ENCODE assay signal across 23 cellular contexts in genomic region chr7:156994417-156994816, GRCh38. TPM values are rescaled to one million over a fixed set of nuclear protein-coding genes. Genes with fewer than 3 reads are reported as not detected.
"Had no signal": no experiment of that assay in that cellular context is flagged by ENCODE, and none has a peak within 500 bp of the region (broad histone marks: within the 10 kb centered on the region; RNA-seq: fewer than 3 reads in every experiment).

No MANE protein-coding gene starts in this region.

- H3K36me3 Mint-ChIP-seq: activated naive CD4-positive, alpha-beta T cell treated with anti-CD3 and anti-CD28 coated beads, Interleukin-2, amount 10 ng/mL, durations not matched to agents 7 days and 5 days; activated naive CD8-positive, alpha-beta T cell treated with anti-CD3 and anti-CD28 coated beads, Interleukin-2, amount 10 ng/mL, durations not matched to agents 7 days and 5 days had no signal

- H3K36me3 ChIP-seq: adrenal gland, breast epithelium, WERI-Rb-1 had no signal

- DNase-seq: activated CD4-positive, alpha-beta T cell treated with anti-CD3 and anti-CD28 coated beads for 36 hours; activated CD4-positive, alpha-beta T cell treated with anti-CD3 and anti-CD28 coated beads, Interleukin-2, amount 50 U/mL, for 1 hour; activated CD8-positive, alpha-beta T cell treated with anti-CD3 and anti-CD28 coated beads, Interleukin-2, amount 10 ng/mL, durations not matched to agents 7 days and 5 days; activated gamma-delta T cell treated with Interleukin-2 at 50 U/mL for 16 hours; activated naive CD4-positive, alpha-beta T cell treated with anti-CD3 and anti-CD28 coated beads, Interleukin-2, amount 10 ng/mL, durations not matched to agents 7 days and 5 days; activated naive CD8-positive, alpha-beta T cell treated with anti-CD3 and anti-CD28 coated beads, Interleukin-2, amount 10 ng/mL, durations not matched to agents 7 days and 5 days; activated T-cell treated with anti-CD3 and anti-CD28 coated beads, Interleukin-2, amount 50 U/mL, for 72 hours; adrenal gland; anterior cingulate cortex; caudate nucleus; Karpas-422; NCI-H1105; NCI-H1436; NCI-H1694 treated with DMSO at 0.1 percent for 48 hours; NCI-H2029 treated with DMSO at 0.1 percent for 48 hours; NCI-H526; NCI-H82; SIG-M5; T-helper 1 cell; WERI-Rb-1 had no signal

- H3K4me3 ChIP-seq: adrenal gland, breast epithelium had no signal

- ATAC-seq: activated CD4-positive, alpha-beta T cell treated with anti-CD3 and anti-CD28 coated beads for 36 hours; activated CD8-positive, alpha-beta T cell treated with anti-CD3 and anti-CD28 coated beads, Interleukin-2, amount 10 ng/mL, durations not matched to agents 7 days and 5 days; activated T-cell treated with anti-CD3 and anti-CD28 coated beads, Interleukin-2, amount 50 U/mL, for 72 hours had no signal

- H3K27ac Mint-ChIP-seq: activated CD4-positive, alpha-beta T cell treated with anti-CD3 and anti-CD28 coated beads for 36 hours; activated CD8-positive, alpha-beta T cell treated with anti-CD3 and anti-CD28 coated beads, Interleukin-2, amount 10 ng/mL, durations not matched to agents 7 days and 5 days; activated naive CD4-positive, alpha-beta T cell treated with anti-CD3 and anti-CD28 coated beads, Interleukin-2, amount 10 ng/mL, durations not matched to agents 7 days and 5 days; activated naive CD8-positive, alpha-beta T cell treated with anti-CD3 and anti-CD28 coated beads, Interleukin-2, amount 10 ng/mL, durations not matched to agents 7 days and 5 days; activated T-cell treated with anti-CD3 and anti-CD28 coated beads, Interleukin-2, amount 50 U/mL, for 72 hours; activated T-helper 2 cell treated with anti-CD3 and anti-CD28 coated beads, Interferon-gamma antibody, Interleukin-2, Interleukin-4, amounts not matched to agents 10 μg/mL and 5 μg/mL and 100 μg/mL, durations not matched to agents 14 hours and 24 hours and 36 hours had no signal

- H3K9me3 Mint-ChIP-seq: activated naive CD4-positive, alpha-beta T cell treated with anti-CD3 and anti-CD28 coated beads, Interleukin-2, amount 10 ng/mL, durations not matched to agents 7 days and 5 days; activated naive CD8-positive, alpha-beta T cell treated with anti-CD3 and anti-CD28 coated beads, Interleukin-2, amount 10 ng/mL, durations not matched to agents 7 days and 5 days; activated T-cell treated with anti-CD3 and anti-CD28 coated beads, Interleukin-2, amount 50 U/mL, for 72 hours; activated T-helper 2 cell treated with anti-CD3 and anti-CD28 coated beads, Interferon-gamma antibody, Interleukin-2, Interleukin-4, amounts not matched to agents 10 μg/mL and 5 μg/mL and 100 μg/mL, durations not matched to agents 14 hours and 24 hours and 36 hours had no signal

- H3K9me3 ChIP-seq: adrenal gland, breast epithelium had no signal

- H3K27ac ChIP-seq: adrenal gland, breast epithelium, WERI-Rb-1 had no signal

RNA-seq across cellular contexts. Expression of gene MNX1, which starts 16.0 kb away (rescaled TPM):
- total RNA-seq: activated CD4-positive, alpha-beta T cell treated with anti-CD3 and anti-CD28 coated beads for 36 hours; activated CD8-positive, alpha-beta T cell treated with anti-CD3 and anti-CD28 coated beads, Interleukin-2, amount 10 ng/mL, durations not matched to agents 7 days and 5 days; activated naive CD8-positive, alpha-beta T cell treated with anti-CD3 and anti-CD28 coated beads, Interleukin-2, amount 10 ng/mL, durations not matched to agents 7 days and 5 days; cerebellum had no signal
- polyA plus RNA-seq: adrenal gland had no signal
